In genomic region chr2:69637923-69638322, GRCh38 we compare ENCODE assay signal across 25 cellular contexts. TPM values are rescaled to one million over a fixed set of nuclear protein-coding genes. Genes with fewer than 3 reads are reported as not detected.
A peak's percentile ranks its signal among the peaks of the same experiment; 100 is the strongest.
DNase-seq lines count a peak whose midpoint lies in the region; ATAC-seq and TF ChIP-seq lines count a peak whose summit lies in the region.
"Had no signal": no experiment of that assay in that cellular context is flagged by ENCODE, and none has a peak within 500 bp of the region (broad histone marks: within the 10 kb centered on the region; RNA-seq: fewer than 3 reads in every experiment).

No MANE protein-coding gene starts in this region.

- H3K27ac ChIP-seq in BLaER1: no peak overlapping the region
- H3K27ac ChIP-seq: breast epithelium, Peyer's patch, SJCRH30, tibial artery had no signal

- CTCF ChIA-PET in activated CD8-positive, alpha-beta T cell treated with anti-CD3 and anti-CD28 coated beads for 36 hours (lab: Charles Lee): interaction anchor here (1.0 to 13.1 kb wide), 6 partner anchors 9 to 87 kb away, joined by 3 to 145 read pairs (median 8); no protein-coding TSS in a partner anchor

- no peak for DNase-seq in T-helper 2 cell treated with Interferon-gamma antibody and Interleukin-4, amounts not matched to agents 5 μg/mL and 100 μg/mL, for 36 hours (ENCODE audit: low spot score)
- DNase-seq in T-helper 2 cell (no peak), immature natural killer cell (no peak), OCI-M1 (lab: John Stamatoyannopoulos, UW) (no peak), osteocyte (ENCODE audit: extremely low spot score, unreplicated experiment) (no peak)
- no peak for DNase-seq in activated CD8-positive, alpha-beta T cell treated with anti-CD3 and anti-CD28 coated beads for 36 hours
- DNase-seq: 8988T; AML-193; amniotic stem cell; Calu3; cortex of kidney; H9; MG63; NCI-H1417; NCI-H510A; NK-92 treated with Interleukin-12 subunit alpha and Interleukin-12 subunit beta, amount 100 ng/mL, for 24 hours; Peyer's patch; SJCRH30; stimulated activated CD4-positive, alpha-beta T cell treated with anti-CD3 and anti-CD28 coated beads, Interleukin-2, amount 100 ng/mL, for 48 hours; stimulated activated naive CD4-positive, alpha-beta T cell; T-helper 1 cell; tibial artery had no signal

- H3K27me3 ChIP-seq in BLaER1: no peaks in the 10 kb centered on the region
- H3K27me3 ChIP-seq: breast epithelium, MG63, Peyer's patch, SJCRH30, tibial artery had no signal

- peaks cover 57% of the 10 kb centered on the region for H3K36me3 Mint-ChIP-seq in T-helper 2 cell treated with Interferon-gamma antibody and Interleukin-4, amounts not matched to agents 5 μg/mL and 100 μg/mL, for 36 hours (ENCODE audit: low read depth)
- H3K36me3 Mint-ChIP-seq in activated CD8-positive, alpha-beta T cell treated with anti-CD3 and anti-CD28 coated beads for 36 hours (ENCODE audit: low read depth): peaks cover 71% of the 10 kb centered on the region
- H3K36me3 Mint-ChIP-seq in immature natural killer cell (no peaks in the 10 kb centered on the region), osteocyte (ENCODE audit: unreplicated experiment) (peaks cover 8% of the 10 kb centered on the region)

- peak overlapping the region; percentile 26 for H3K4me3 Mint-ChIP-seq in T-helper 2 cell treated with Interferon-gamma antibody and Interleukin-4, amounts not matched to agents 5 μg/mL and 100 μg/mL, for 36 hours
- H3K4me3 Mint-ChIP-seq in activated CD8-positive, alpha-beta T cell treated with anti-CD3 and anti-CD28 coated beads for 36 hours: peak overlapping the region; percentile 85
- H3K4me3 Mint-ChIP-seq in immature natural killer cell (peak overlapping the region; percentile 2 to 40 (median 24)), osteocyte (ENCODE audit: unreplicated experiment) (no peak overlapping the region)
- H3K4me3 Mint-ChIP-seq: H9 had no signal

- no peak for TF ChIP-seq CTCF in activated CD8-positive, alpha-beta T cell treated with anti-CD3 and anti-CD28 coated beads for 36 hours (IDR thresholded peaks at IDR 0.05)
- no peak for TF ChIP-seq CTCF in osteocyte (IDR thresholded peaks at IDR 0.05)

- no peaks in the 10 kb centered on the region for H3K9me3 Mint-ChIP-seq in T-helper 2 cell treated with Interferon-gamma antibody and Interleukin-4, amounts not matched to agents 5 μg/mL and 100 μg/mL, for 36 hours
- H3K9me3 Mint-ChIP-seq in activated CD8-positive, alpha-beta T cell treated with anti-CD3 and anti-CD28 coated beads for 36 hours: peaks cover 2% of the 10 kb centered on the region
- no peaks in the 10 kb centered on the region for H3K9me3 Mint-ChIP-seq in immature natural killer cell
- H3K9me3 Mint-ChIP-seq in osteocyte (ENCODE audit: unreplicated experiment): no peaks in the 10 kb centered on the region
- H3K9me3 Mint-ChIP-seq: H9 had no signal

- ATAC-seq in activated CD8-positive, alpha-beta T cell treated with anti-CD3 and anti-CD28 coated beads for 36 hours: no peak
- no peak for ATAC-seq in GM21528 (IDR thresholded peaks at IDR 0.05; ENCODE audit: low FRiP score, unreplicated experiment)

- H3K4me1 ChIP-seq in BLaER1: peaks cover 49% of the 10 kb centered on the region
- H3K4me1 ChIP-seq: breast epithelium had no signal

- H3K4me3 ChIP-seq in BLaER1: no peak overlapping the region
- H3K4me3 ChIP-seq: breast epithelium, MG63, Peyer's patch, SJCRH30, tibial artery had no signal

- no peaks in the 10 kb centered on the region for H3K27me3 Mint-ChIP-seq in T-helper 2 cell treated with Interferon-gamma antibody and Interleukin-4, amounts not matched to agents 5 μg/mL and 100 μg/mL, for 36 hours (ENCODE audit: low read depth)
- no peaks in the 10 kb centered on the region for H3K27me3 Mint-ChIP-seq in activated CD8-positive, alpha-beta T cell treated with anti-CD3 and anti-CD28 coated beads for 36 hours
- H3K27me3 Mint-ChIP-seq in immature natural killer cell (ENCODE audit: low read depth in 3 of 3) (peaks cover 2 to 5% (median 4%) of the 10 kb centered on the region in 3 donors), osteocyte (ENCODE audit: unreplicated experiment) (no peaks in the 10 kb centered on the region)

- H3K4me1 Mint-ChIP-seq in T-helper 2 cell treated with Interferon-gamma antibody and Interleukin-4, amounts not matched to agents 5 μg/mL and 100 μg/mL, for 36 hours (ENCODE audit: low read depth): peaks cover 57% of the 10 kb centered on the region
- peaks cover 59% of the 10 kb centered on the region for H3K4me1 Mint-ChIP-seq in activated CD8-positive, alpha-beta T cell treated with anti-CD3 and anti-CD28 coated beads for 36 hours (ENCODE audit: low read depth)
- H3K4me1 Mint-ChIP-seq in immature natural killer cell (peaks cover 81 to 91% of the 10 kb centered on the region in 2 donors), osteocyte (ENCODE audit: unreplicated experiment) (peaks cover 39% of the 10 kb centered on the region)

- POLR2A ChIA-PET in activated CD8-positive, alpha-beta T cell treated with anti-CD3 and anti-CD28 coated beads for 36 hours (lab: Charles Lee): interaction anchor here (1.2 to 2.2 kb wide), 4 partner anchors 15 to 72 kb away, joined by 3 to 6 read pairs (median 6); no protein-coding TSS in a partner anchor

- no peaks in the 10 kb centered on the region for H3K9me3 ChIP-seq in BLaER1
- H3K9me3 ChIP-seq: breast epithelium, MG63, Peyer's patch, SJCRH30, tibial artery had no signal

- peak overlapping the region; percentile 93 for H3K4me2 ChIP-seq in BLaER1

- peak overlapping the region; percentile 2 for H3K27ac Mint-ChIP-seq in T-helper 2 cell treated with Interferon-gamma antibody and Interleukin-4, amounts not matched to agents 5 μg/mL and 100 μg/mL, for 36 hours
- H3K27ac Mint-ChIP-seq in activated CD8-positive, alpha-beta T cell treated with anti-CD3 and anti-CD28 coated beads for 36 hours: peak overlapping the region; percentile 79
- peak overlapping the region; percentile 23 to 90 (median 48) for H3K27ac Mint-ChIP-seq in immature natural killer cell
- no peak overlapping the region for H3K27ac Mint-ChIP-seq in osteocyte (ENCODE audit: unreplicated experiment)

- no peak overlapping the region for H3K9ac ChIP-seq in BLaER1

- peaks cover 43% of the 10 kb centered on the region for H4K20me1 ChIP-seq in BLaER1

- peaks cover 54% of the 10 kb centered on the region for H3K36me3 ChIP-seq in BLaER1
- H3K36me3 ChIP-seq: breast epithelium, Peyer's patch, tibial artery had no signal

- intact Hi-C loops in activated CD8-positive, alpha-beta T cell treated with anti-CD3 and anti-CD28 coated beads for 36 hours (cut with micrococcal nuclease): no loop called here

RNA-seq across cellular contexts. Expression of gene AAK1, which starts 5.6 kb away (rescaled TPM):
- total RNA-seq in activated CD8-positive, alpha-beta T cell treated with anti-CD3 and anti-CD28 coated beads for 36 hours: 100 to 1,000 TPM; 114 to 115 TPM
- polyA plus RNA-seq in immature natural killer cell: 100 to 1,000 TPM in 1 of 3 donors, 10 to 100 TPM in 2; 23.1 to 121 (median 38.2) TPM
- total RNA-seq in osteocyte: 66.0 and 75.0 TPM in 2 replicates
